ENCODE assay signal across 22 cellular contexts in the genomic region with DNA sequence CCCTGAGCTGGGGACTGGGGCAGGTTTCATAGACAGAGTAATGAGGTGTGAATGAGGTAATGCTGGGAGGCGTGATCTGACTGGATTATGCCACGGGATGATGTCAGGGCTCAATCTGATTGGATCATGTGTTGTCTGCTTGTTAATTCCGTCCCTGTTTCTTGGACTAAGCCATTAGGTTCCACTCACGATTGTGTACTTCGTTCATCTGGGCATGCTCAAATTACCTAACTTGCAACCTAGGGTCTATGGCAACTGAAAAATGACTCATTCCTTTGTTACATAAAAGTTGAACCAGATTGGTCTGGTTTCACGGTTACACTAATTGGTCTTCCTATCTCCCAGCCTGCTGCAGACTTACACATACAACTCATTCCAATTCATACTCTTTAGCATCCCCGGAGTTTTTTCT. TPM values are rescaled to one million over a fixed set of nuclear protein-coding genes. Genes with fewer than 3 reads are reported as not detected.
DNase-seq lines count a peak whose midpoint lies in the region; ATAC-seq, FAIRE-seq and TF ChIP-seq lines count a peak whose summit lies in the region.
"Had no signal": no experiment of that assay in that cellular context is flagged by ENCODE, and none has a peak within 500 bp of the region (broad histone marks: within the 10 kb centered on the region; RNA-seq: fewer than 3 reads in every experiment).

No MANE protein-coding gene starts in this region.

- ATAC-seq in GM19023 (IDR thresholded peaks at IDR 0.05; ENCODE audit: unreplicated experiment) (no peak), esophagus mucosa (no peak)
- ATAC-seq: activated CD8-positive, alpha-beta T cell treated with anti-CD3 and anti-CD28 coated beads for 36 hours; activated T-cell treated with anti-CD3 and anti-CD28 coated beads, Interleukin-2, amount 50 U/mL, for 4 hours; body of pancreas had no signal

- DNase-seq in NOMO-1 (lab: John Stamatoyannopoulos, UW; ENCODE audit: unreplicated experiment in 2 of 2) (peak; percentile 6 to 25), NOMO-1 treated with dmso at 0.1 percent for 144 hours (lab: John Stamatoyannopoulos, UW; ENCODE audit: unreplicated experiment) (no peak), GM12892 (ENCODE audit: insufficient read length) (no peak), NCI-H748 (lab: John Stamatoyannopoulos, UW; ENCODE audit: unreplicated experiment) (peak; percentile 53), epithelial cell of esophagus (ENCODE audit: low read depth) (peak; percentile 13), NCI-H1436 (lab: John Stamatoyannopoulos, UW) (no peak)
- DNase-seq: activated CD8-positive, alpha-beta T cell treated with anti-CD3 and anti-CD28 coated beads for 36 hours; activated T-cell treated with anti-CD3 and anti-CD28 coated beads, Interleukin-2, amount 50 U/mL, for 4 hours; body of pancreas; CD4-positive, alpha-beta T cell; DND-41; foreskin fibroblast; KBM-7; NCI-H1417 treated with DMSO at 0.1 percent for 48 hours; spleen; stimulated activated CD4-positive, alpha-beta T cell treated with anti-CD3 and anti-CD28 coated beads, Interleukin-4, amount 100 ng/mL, for 4 hours; substantia nigra; T-helper 2 cell had no signal

- no peak overlapping the region for H3K4me3 ChIP-seq in epithelial cell of esophagus (ENCODE audit: low read length)
- H3K4me3 ChIP-seq: body of pancreas, coronary artery, spleen had no signal

- no peak for TF ChIP-seq POLR2A in GM12892 (IDR thresholded peaks at IDR 0.05; ENCODE audit: low read depth, low read length)

- no peak for TF ChIP-seq CTCF in epithelial cell of esophagus (IDR thresholded peaks at IDR 0.05; ENCODE audit: insufficient read depth, low read depth, low read length, missing control alignments)

- FAIRE-seq in GM12892 (lab: Jason Lieb, UNC) = peak; percentile 67

RNA-seq across cellular contexts. Expression of a gene that starts 20.1 kb away (rescaled TPM):
- polyA plus RNA-seq in GM12892 (2012; ENCODE audit: missing spikeins) = not detected
- total RNA-seq in esophagus mucosa = not detected
- total RNA-seq: activated CD8-positive, alpha-beta T cell treated with anti-CD3 and anti-CD28 coated beads for 36 hours; activated T-cell treated with anti-CD3 and anti-CD28 coated beads, Interleukin-2, amount 50 U/mL, for 4 hours; body of pancreas; CD4-positive, alpha-beta T cell; liver; spleen had no signal
- polyA plus RNA-seq: liver, spleen had no signal

RNA-seq across cellular contexts. Expression of a gene that starts 25.9 kb away (rescaled TPM):
- not detected for polyA plus RNA-seq in GM12892 (2012; ENCODE audit: missing spikeins)
- total RNA-seq in esophagus mucosa = 0.08 TPM
- total RNA-seq: activated T-cell treated with anti-CD3 and anti-CD28 coated beads, Interleukin-2, amount 50 U/mL, for 4 hours; CD4-positive, alpha-beta T cell had no signal
- polyA plus RNA-seq: liver, spleen had no signal

RNA-seq across cellular contexts. Expression of a gene that starts 37.5 kb away (rescaled TPM):
- polyA plus RNA-seq in GM12892 (2012; ENCODE audit: missing spikeins) = 0.25 TPM
- not detected for total RNA-seq in esophagus mucosa
- total RNA-seq: activated CD8-positive, alpha-beta T cell treated with anti-CD3 and anti-CD28 coated beads for 36 hours; activated T-cell treated with anti-CD3 and anti-CD28 coated beads, Interleukin-2, amount 50 U/mL, for 4 hours; body of pancreas; CD4-positive, alpha-beta T cell; liver; spleen had no signal
- polyA plus RNA-seq: liver, spleen had no signal

RNA-seq across cellular contexts. Expression of a gene that starts 42.5 kb away (rescaled TPM):
- not detected for polyA plus RNA-seq in GM12892 (2012; ENCODE audit: missing spikeins)
- not detected for total RNA-seq in esophagus mucosa
- total RNA-seq: activated CD8-positive, alpha-beta T cell treated with anti-CD3 and anti-CD28 coated beads for 36 hours; activated T-cell treated with anti-CD3 and anti-CD28 coated beads, Interleukin-2, amount 50 U/mL, for 4 hours; body of pancreas; CD4-positive, alpha-beta T cell; liver had no signal
- polyA plus RNA-seq: liver, spleen had no signal

RNA-seq across cellular contexts. Expression of a gene that starts 51.1 kb away (rescaled TPM):
- not detected for polyA plus RNA-seq in GM12892 (2012; ENCODE audit: missing spikeins)
- not detected for total RNA-seq in esophagus mucosa
- total RNA-seq: activated CD8-positive, alpha-beta T cell treated with anti-CD3 and anti-CD28 coated beads for 36 hours; activated T-cell treated with anti-CD3 and anti-CD28 coated beads, Interleukin-2, amount 50 U/mL, for 4 hours; body of pancreas; CD4-positive, alpha-beta T cell; liver; spleen had no signal
- polyA plus RNA-seq: liver, spleen had no signal

Comparison
In these comparisons a context has a peak if more than half of its experiments do, and no peak if none do; other contexts are left out.
1. DNase-seq: peak in NOMO-1 (2 of 2), NCI-H748 (single experiment) and epithelial cell of esophagus (single experiment); none in NOMO-1 treated with dmso at 0.1 percent for 144 hours (single experiment), GM12892 (single experiment) and NCI-H1436 (single experiment).